ENCODE assay signal across 1 cellular context in genomic region chr3:179702271-179702947, GRCh38.
TF ChIP-seq lines count a peak whose summit lies in the region.

No MANE protein-coding gene starts in this region.

TF ChIP-seq in WTC11, 78 proteins besides CTCF, POLR2A, EP300 and RAD21 (continued from another document):
- TF ChIP-seq ZNF281 (CRISPR knock-in tag; IDR thresholded peaks at IDR 0.05) (no peak), ERG (CRISPR knock-in tag; IDR thresholded peaks at IDR 0.05) (no peak), ZNF423 (CRISPR knock-in tag; IDR thresholded peaks at IDR 0.05) (no peak), GTF2I (CRISPR knock-in tag; conservative IDR thresholded peaks at IDR 0.05) (no peak), USF2 (CRISPR knock-in tag; IDR thresholded peaks at IDR 0.05) (no peak), HMGXB4 (CRISPR knock-in tag; IDR thresholded peaks at IDR 0.05) (no peak), SOX15 (CRISPR knock-in tag; IDR thresholded peaks at IDR 0.05) (no peak), JUN (CRISPR knock-in tag; IDR thresholded peaks at IDR 0.05) (no peak), AR (CRISPR knock-in tag; IDR thresholded peaks at IDR 0.05) (no peak), ZMAT4 (CRISPR knock-in tag; IDR thresholded peaks at IDR 0.05) (no peak), SMAD3 (CRISPR knock-in tag; IDR thresholded peaks at IDR 0.05; ENCODE audit: borderline replicate concordance) (no peak), ESRRA (CRISPR knock-in tag; IDR thresholded peaks at IDR 0.05; ENCODE audit: borderline replicate concordance) (no peak), GABPB1 (CRISPR knock-in tag; IDR thresholded peaks at IDR 0.05) (no peak), TCF7 (CRISPR knock-in tag; IDR thresholded peaks at IDR 0.05; ENCODE audit: low read depth) (no peak), USF1 (CRISPR knock-in tag; IDR thresholded peaks at IDR 0.05) (no peak)
